In genomic region chr7:148702876-148703670, GRCh38 we compare ENCODE assay signal across 19 cellular contexts. TPM values are rescaled to one million over a fixed set of nuclear protein-coding genes. Genes with fewer than 3 reads are reported as not detected.
A peak's percentile ranks its signal among the peaks of the same experiment; 100 is the strongest.
DNase-seq lines count a peak whose midpoint lies in the region; ATAC-seq and TF ChIP-seq lines count a peak whose summit lies in the region.
"Had no signal": no experiment of that assay in that cellular context is flagged by ENCODE, and none has a peak within 500 bp of the region (broad histone marks: within the 10 kb centered on the region; RNA-seq: fewer than 3 reads in every experiment).

No MANE protein-coding gene starts in this region.

- H2AK5ac ChIP-seq in IMR-90 (ENCODE audit: low read depth, low read length): no peak overlapping the region

- peak overlapping the region in 4 of 5 experiments; percentile 22 to 68 (median 46) for H3K4me3 Mint-ChIP-seq in brain
- peak overlapping the region; percentile 5 to 95 (median 72) for H3K4me3 Mint-ChIP-seq in naive thymus-derived CD4-positive, alpha-beta T cell
- H3K4me3 Mint-ChIP-seq in stimulated activated naive B cell treated with anti-CD40 and anti-IgM and Interleukin-4, amounts not matched to agents 10 μg/mL and 1 μg/mL and 100 μg/mL, for 72 hours: no peak overlapping the region
- H3K4me3 Mint-ChIP-seq: T-helper 1 cell treated with Interleukin-12 subunit alpha and Interleukin-12 subunit beta and Interleukin-4 antibody, amounts not matched to agents 30 μg/mL and 1 μg/mL, for 36 hours had no signal

- ATAC-seq in IMR-90 (ENCODE audit: low read depth) (no peak), GM18870 (IDR thresholded peaks at IDR 0.05; ENCODE audit: unreplicated experiment) (no peak)
- ATAC-seq in naive thymus-derived CD4-positive, alpha-beta T cell: no peak
- no peak for ATAC-seq in stimulated activated naive B cell treated with anti-CD40 and anti-IgM and Interleukin-4, amounts not matched to agents 10 μg/mL and 1 μg/mL and 100 μg/mL, for 72 hours (replicated peaks)
- ATAC-seq: lower lobe of right lung had no signal

- no peak overlapping the region for H4K5ac ChIP-seq in IMR-90 (ENCODE audit: low read depth, low read length)

- H2BK120ac ChIP-seq in IMR-90 (ENCODE audit: low read depth, low read length): no peak overlapping the region

- no peaks in the 10 kb centered on the region for H3K9me3 Mint-ChIP-seq in brain
- no peaks in the 10 kb centered on the region for H3K9me3 Mint-ChIP-seq in naive thymus-derived CD4-positive, alpha-beta T cell
- H3K9me3 Mint-ChIP-seq in stimulated activated naive B cell treated with anti-CD40 and anti-IgM and Interleukin-4, amounts not matched to agents 10 μg/mL and 1 μg/mL and 100 μg/mL, for 72 hours: no peaks in the 10 kb centered on the region
- H3K9me3 Mint-ChIP-seq: T-helper 1 cell treated with Interleukin-12 subunit alpha and Interleukin-12 subunit beta and Interleukin-4 antibody, amounts not matched to agents 30 μg/mL and 1 μg/mL, for 36 hours had no signal

- TF ChIP-seq CTCF in IMR-90 (conservative IDR thresholded peaks at IDR 0.05; ENCODE audit: low read depth, low read length) (no peak), brain (conservative IDR thresholded peaks at IDR 0.05) (no peak)

- H3K9ac ChIP-seq in IMR-90 (ENCODE audit: low read depth, low read length): no peak overlapping the region

- intact Hi-C loops in IMR-90 (cut with micrococcal nuclease): no loop called here
- intact Hi-C loops in naive thymus-derived CD4-positive, alpha-beta T cell (cut with micrococcal nuclease): loop anchor here in 1 of 2 donors (5.0 kb wide), 1 partner anchor 69 kb away; no protein-coding TSS in a partner anchor

- no peak for TF ChIP-seq RAD21 in IMR-90 (IDR thresholded peaks at IDR 0.05; ENCODE audit: low read length)

- peak overlapping the region; percentile 36; the same call in 1 of the 2 replicates for H3K4me2 ChIP-seq in IMR-90 (ENCODE audit: low read depth, low read length)

- no peaks in the 10 kb centered on the region for H3K36me3 Mint-ChIP-seq in brain
- H3K36me3 Mint-ChIP-seq in naive thymus-derived CD4-positive, alpha-beta T cell: peaks cover 0 to 8% (median 0%) of the 10 kb centered on the region in 5 donors
- H3K36me3 Mint-ChIP-seq in stimulated activated naive B cell treated with anti-CD40 and anti-IgM and Interleukin-4, amounts not matched to agents 10 μg/mL and 1 μg/mL and 100 μg/mL, for 72 hours: peaks cover 4 to 6% of the 10 kb centered on the region in 2 donors

- no peak overlapping the region for H2AFZ ChIP-seq in IMR-90 (replicated peaks; ENCODE audit: low read length, poor library complexity)

- H3K56ac ChIP-seq in IMR-90 (ENCODE audit: extremely low read depth, insufficient read depth, low read length): no peak overlapping the region

- WGBS in IMR-90 (ENCODE audit: extremely low coverage in 2 of 2, insufficient read length in 1 of 2), 2 experiments: 87% methylated on average over 8 of the region's 11 CpGs; no CpG with 5 or more reads in 1 of the 2 experiments

- H3K18ac ChIP-seq in IMR-90 (ENCODE audit: low read depth, low read length): no peak overlapping the region

- no peak overlapping the region for H3K27ac ChIP-seq in IMR-90 (ENCODE audit: insufficient read depth, low read length)
- no peak overlapping the region for H3K27ac ChIP-seq in naive thymus-derived CD4-positive, alpha-beta T cell (ENCODE audit: low read depth, low read length)
- H3K27ac ChIP-seq: epithelial cell of prostate, lower lobe of right lung, neutrophil had no signal

- peaks cover 0 to 32% of the 10 kb centered on the region in 2 experiments; a peak in 2 of 4 replicates for H3K79me1 ChIP-seq in IMR-90 (ENCODE audit: low read depth in 1 of 2, low read length in 2 of 2)

- H3K36me3 ChIP-seq in IMR-90 (ENCODE audit: control insufficient read depth, insufficient read depth, low read length): no peaks in the 10 kb centered on the region
- H3K36me3 ChIP-seq in naive thymus-derived CD4-positive, alpha-beta T cell (ENCODE audit: control insufficient read depth in 2 of 3, insufficient read depth in 3 of 3, low read length in 3 of 3): no peaks in the 10 kb centered on the region
- H3K36me3 ChIP-seq: lower lobe of right lung, neutrophil had no signal

- no peak overlapping the region for H2BK15ac ChIP-seq in IMR-90 (ENCODE audit: low read depth, low read length)

- H3K27me3 ChIP-seq in IMR-90 (ENCODE audit: control insufficient read depth, insufficient read depth, low read length): no peaks in the 10 kb centered on the region
- H3K27me3 ChIP-seq in naive thymus-derived CD4-positive, alpha-beta T cell (ENCODE audit: control insufficient read depth in 2 of 2, insufficient read depth in 2 of 2, low read length in 2 of 2): no peaks in the 10 kb centered on the region

- H3K9me3 ChIP-seq in IMR-90 (ENCODE audit: control insufficient read depth, insufficient read depth, low read length): no peaks in the 10 kb centered on the region
- H3K9me3 ChIP-seq in naive thymus-derived CD4-positive, alpha-beta T cell (ENCODE audit: control insufficient read depth in 2 of 3, low read length in 3 of 3): no peaks in the 10 kb centered on the region
- H3K9me3 ChIP-seq: lower lobe of right lung, neutrophil had no signal

- H3K4ac ChIP-seq in IMR-90 (ENCODE audit: low read depth, low read length): no peak overlapping the region

- no peak overlapping the region for H3K4me3 ChIP-seq in IMR-90 (ENCODE audit: insufficient read depth, low read depth, low read length)
- H3K4me3 ChIP-seq in naive thymus-derived CD4-positive, alpha-beta T cell (ENCODE audit: low read length): no peak overlapping the region
- H3K4me3 ChIP-seq: lower lobe of right lung had no signal

- H4K20me1 ChIP-seq in IMR-90 (ENCODE audit: insufficient read depth, low read length): peaks cover 76% of the 10 kb centered on the region

- peak overlapping the region; percentile 58 for H3K23ac ChIP-seq in IMR-90 (ENCODE audit: low read depth, low read length)

- no peak overlapping the region for H4K91ac ChIP-seq in IMR-90 (ENCODE audit: insufficient read depth, low read depth, low read length)

- no peak for TF ChIP-seq POLR2A in IMR-90 (IDR thresholded peaks at IDR 0.05; ENCODE audit: low read depth, low read length)

- CTCF ChIA-PET in IMR-90 (lab: Yijun Ruan, JAX): interaction anchor here (0.6 kb wide), 1 partner anchor 10 kb away, joined by 3 read pairs; no protein-coding TSS in a partner anchor
- CTCF ChIA-PET in naive thymus-derived CD4-positive, alpha-beta T cell (lab: Charles Lee): no interaction called here

- DNase-seq in COLO829 (ENCODE audit: low spot score): peak; percentile 78
- DNase-seq in IMR-90: no peak
- DNase-seq in naive thymus-derived CD4-positive, alpha-beta T cell: no peak
- DNase-seq in stimulated activated naive B cell treated with anti-CD40 and anti-IgM and Interleukin-4, amounts not matched to agents 10 μg/mL and 1 μg/mL and 100 μg/mL, for 72 hours: no peak
- DNase-seq in GM19240 (ENCODE audit: insufficient read length, low spot score): no peak
- DNase-seq: activated CD4-positive, alpha-beta T cell treated with anti-CD3 and anti-CD28 coated beads, Interleukin-2, amount 50 U/mL, for 1 hour; activated effector memory CD4-positive, alpha-beta T cell treated with Interleukin-2 at 50 U/mL for 16 hours; central memory CD4-positive, alpha-beta T cell; HCEC 1CT; hypothalamus; lower lobe of right lung; NCI-H1048; NCI-H2227 treated with DMSO at 0.1 percent for 48 hours; stimulated activated naive CD4-positive, alpha-beta T cell treated with Interleukin-2 at 50 U/mL for 16 hours had no signal

- no peak overlapping the region for H2AK9ac ChIP-seq in IMR-90 (replicated peaks; ENCODE audit: low read depth, low read length, poor library complexity)

- dilution Hi-C loops in IMR-90 (cut with HindIII; ENCODE audit: low sequenced_read_pairs, unreplicated experiment): no loop called here

- in situ Hi-C loops in IMR-90 (cut with MboI; ENCODE audit: low sequenced_read_pairs): no loop called here

- no peak overlapping the region for H2BK5ac ChIP-seq in IMR-90 (ENCODE audit: low read depth, low read length, poor library complexity, severe bottlenecking)

- no peak overlapping the region for H2BK20ac ChIP-seq in IMR-90 (ENCODE audit: low read depth, low read length)

- H4K8ac ChIP-seq in IMR-90 (ENCODE audit: low read depth in 2 of 2, low read length in 2 of 2): no peak overlapping the region

- no TSS peak for BruUV-seq in IMR-90 (replicated peaks; lab: Mats Ljungman, UMichigan)

- H3K4me1 Mint-ChIP-seq in brain: peaks cover 80% of the 10 kb centered on the region
- peaks cover 56 to 83% (median 76%) of the 10 kb centered on the region in 7 donors for H3K4me1 Mint-ChIP-seq in naive thymus-derived CD4-positive, alpha-beta T cell
- peaks cover 41 to 64% of the 10 kb centered on the region in 2 donors for H3K4me1 Mint-ChIP-seq in stimulated activated naive B cell treated with anti-CD40 and anti-IgM and Interleukin-4, amounts not matched to agents 10 μg/mL and 1 μg/mL and 100 μg/mL, for 72 hours

- POLR2A ChIA-PET in IMR-90 (lab: Charles Lee; ENCODE audit: unreplicated experiment): no interaction called here
- POLR2A ChIA-PET in naive thymus-derived CD4-positive, alpha-beta T cell (lab: Charles Lee): interaction anchor here (0.5 to 1.4 kb wide), 4 partner anchors 12 to 129 kb away, joined by 3 to 5 read pairs (median 4); no protein-coding TSS in a partner anchor

- peaks cover 20% of the 10 kb centered on the region for H3K9me1 ChIP-seq in IMR-90 (ENCODE audit: insufficient read depth, low read length)

- peaks cover 2% of the 10 kb centered on the region for H3K27me3 Mint-ChIP-seq in brain
- H3K27me3 Mint-ChIP-seq in naive thymus-derived CD4-positive, alpha-beta T cell: no peaks in the 10 kb centered on the region
- no peaks in the 10 kb centered on the region for H3K27me3 Mint-ChIP-seq in stimulated activated naive B cell treated with anti-CD40 and anti-IgM and Interleukin-4, amounts not matched to agents 10 μg/mL and 1 μg/mL and 100 μg/mL, for 72 hours

- H3K14ac ChIP-seq in IMR-90 (replicated peaks; ENCODE audit: low read depth, low read length): 0 out of 2 replicates have a peak overlapping the region, but pooled peaks have one; percentile 32

- peaks cover 11% of the 10 kb centered on the region for H3K4me1 ChIP-seq in IMR-90 (ENCODE audit: control insufficient read depth, insufficient read depth, low read length)
- H3K4me1 ChIP-seq in naive thymus-derived CD4-positive, alpha-beta T cell (ENCODE audit: control insufficient read depth in 2 of 2, insufficient read depth in 2 of 2, low read length in 2 of 2): peaks cover 20 to 49% of the 10 kb centered on the region in 2 donors

- H3K27ac Mint-ChIP-seq in brain: peak overlapping the region in 1 of 5 experiments; percentile 4
- peak overlapping the region in 3 of 9 donors; percentile 41 to 71 (median 69) for H3K27ac Mint-ChIP-seq in naive thymus-derived CD4-positive, alpha-beta T cell
- H3K27ac Mint-ChIP-seq in stimulated activated naive B cell treated with anti-CD40 and anti-IgM and Interleukin-4, amounts not matched to agents 10 μg/mL and 1 μg/mL and 100 μg/mL, for 72 hours: no peak overlapping the region
- H3K27ac Mint-ChIP-seq: T-helper 1 cell treated with Interleukin-12 subunit alpha and Interleukin-12 subunit beta and Interleukin-4 antibody, amounts not matched to agents 30 μg/mL and 1 μg/mL, for 36 hours had no signal

RNA-seq across cellular contexts. Expression of gene CUL1, which starts 4.4 kb away (rescaled TPM):
- 46.2 and 61.4 TPM in 2 replicates for total RNA-seq in IMR-90 (2012; rRNA removed)
- 39.4 and 44.0 TPM in 2 replicates for polyA plus RNA-seq in IMR-90 (2012; rRNA removed)
- 12.8 and 16.9 TPM in 2 replicates for polyA plus RNA-seq in IMR-90 (2012; cell fraction: cytosol; rRNA removed)
- polyA plus RNA-seq in IMR-90 (2012; cell fraction: nucleus; rRNA removed; ENCODE audit: low replicate concordance): 9.5 and 39.8 TPM in 2 replicates
- polyA plus RNA-seq in brain (ENCODE audit: insufficient read depth, low read depth, low replicate concordance): 30.0 TPM
- 10 to 100 TPM; 39.0 to 68.7 (median 53.6) TPM for total RNA-seq in naive thymus-derived CD4-positive, alpha-beta T cell
- 10 to 100 TPM; 41.7 to 74.0 TPM for polyA plus RNA-seq in naive thymus-derived CD4-positive, alpha-beta T cell

Comparison
In these comparisons a context has a peak if more than half of its experiments do, and no peak if none do; other contexts are left out.
1. H3K4me3 Mint-ChIP-seq: peak in brain (4 of 5) and naive thymus-derived CD4-positive, alpha-beta T cell (10 of 10); none in stimulated activated naive B cell treated with anti-CD40 and anti-IgM and Interleukin-4, amounts not matched to agents 10 μg/mL and 1 μg/mL and 100 μg/mL, for 72 hours (0 of 2).